ENCODE assay signal across 34 cellular contexts in genomic region chr10:65735382-65735781, GRCh38.
"Had no signal": no experiment of that assay in that cellular context is flagged by ENCODE, and none has a peak within 500 bp of the region (broad histone marks: within the 10 kb centered on the region; RNA-seq: fewer than 3 reads in every experiment).

No MANE protein-coding gene starts in this region.

- FAIRE-seq: astrocyte, bronchial epithelial cell had no signal

- H3K4me3 ChIP-seq: adrenal gland, ascending aorta, breast epithelium, cardiac muscle cell had no signal

- ATAC-seq: activated naive CD4-positive, alpha-beta T cell treated with anti-CD3 and anti-CD28 coated beads, Interleukin-2, amount 50 U/mL, for 72 hours; activated naive CD8-positive, alpha-beta T cell treated with anti-CD3 and anti-CD28 coated beads, Interleukin-2, amount 50 U/mL, for 24 hours; activated T-cell treated with anti-CD3 and anti-CD28 coated beads, Interleukin-2, amount 50 U/mL, for 4 hours; activated T-cell treated with anti-CD3 and anti-CD28 coated beads, Interleukin-2, amount 50 U/mL, for 72 hours; activated T-helper 17 cell treated with anti-CD3 and anti-CD28 coated beads, Interleukin-2, amount 50 U/mL, for 72 hours had no signal

- H3K36me3 ChIP-seq: adrenal gland, ascending aorta, brain microvascular endothelial cell, breast epithelium, cardiac muscle cell had no signal

- H3K9me3 ChIP-seq: adrenal gland, ascending aorta, breast epithelium had no signal

- DNase-seq: activated effector memory CD4-positive, alpha-beta T cell treated with anti-CD3 and anti-CD28 coated beads, Interleukin-2, amount 50 U/mL, for 16 hours; activated effector memory CD4-positive, alpha-beta T cell treated with Interleukin-2 at 50 U/mL for 16 hours; activated gamma-delta T cell; activated gamma-delta T cell treated with Interleukin-2 at 50 U/mL for 16 hours; activated naive CD4-positive, alpha-beta T cell; activated naive CD4-positive, alpha-beta T cell treated with anti-CD3 and anti-CD28 coated beads for 36 hours; activated naive CD4-positive, alpha-beta T cell treated with anti-CD3 and anti-CD28 coated beads, Interleukin-2, amount 10 ng/mL, durations not matched to agents 7 days and 5 days; activated naive CD4-positive, alpha-beta T cell treated with anti-CD3 and anti-CD28 coated beads, Interleukin-2, amount 50 U/mL, for 16 hours; activated naive CD4-positive, alpha-beta T cell treated with Interleukin-2 at 50 U/mL for 16 hours; activated naive CD8-positive, alpha-beta T cell treated with anti-CD3 and anti-CD28 coated beads for 36 hours; activated naive CD8-positive, alpha-beta T cell treated with anti-CD3 and anti-CD28 coated beads, Interleukin-2, amount 10 ng/mL, durations not matched to agents 7 days and 5 days; activated naive CD8-positive, alpha-beta T cell treated with anti-CD3 and anti-CD28 coated beads, Interleukin-2, amount 50 U/mL, for 24 hours; activated T-cell treated with anti-CD3 and anti-CD28 coated beads for 4 hours; activated T-cell treated with anti-CD3 and anti-CD28 coated beads, Interleukin-2, amount 50 U/mL, for 1 hour; activated T-cell treated with anti-CD3 and anti-CD28 coated beads, Interleukin-2, amount 50 U/mL, for 24 hours; activated T-cell treated with anti-CD3 and anti-CD28 coated beads, Interleukin-2, amount 50 U/mL, for 4 hours; activated T-cell treated with anti-CD3 and anti-CD28 coated beads, Interleukin-2, amount 50 U/mL, for 48 hours; activated T-cell treated with anti-CD3 and anti-CD28 coated beads, Interleukin-2, amount 50 U/mL, for 72 hours; adrenal gland; amniotic stem cell; amygdala; anterior cingulate cortex; aorta; brain microvascular endothelial cell; caudate nucleus; central memory CD4-positive, alpha-beta T cell; cerebellar nuclear complex had no signal

- H3K27me3 ChIP-seq: adrenal gland, ascending aorta, brain microvascular endothelial cell, breast epithelium, cardiac muscle cell had no signal

- H3K27ac ChIP-seq: adrenal gland, ascending aorta, brain microvascular endothelial cell, breast epithelium, cardiac muscle cell had no signal

- H3K4me1 ChIP-seq: adrenal gland, ascending aorta, breast epithelium had no signal
